ENCODE assay signal across 19 cellular contexts in genomic region chr2:13052547-13052946, GRCh38.
"Had no signal": no experiment of that assay in that cellular context is flagged by ENCODE, and none has a peak within 500 bp of the region (broad histone marks: within the 10 kb centered on the region; RNA-seq: fewer than 3 reads in every experiment).

No MANE protein-coding gene starts in this region.

- H3K4me3 ChIP-seq: hepatocyte, psoas muscle, right lobe of liver, suprapubic skin, thyroid gland, uterus had no signal

- H3K27ac Mint-ChIP-seq: naive thymus-derived CD4-positive, alpha-beta T cell; nephron progenitor cell; stimulated activated effector memory CD8-positive, alpha-beta T cell treated with anti-CD3 and anti-CD28 coated beads, Interleukin-12 subunit alpha, Interleukin-12 subunit beta, amount 100 ng/mL, for 72 hours; type B pancreatic cell had no signal

- H3K36me3 ChIP-seq: right lobe of liver, suprapubic skin, thyroid gland, uterus had no signal

- H3K4me3 Mint-ChIP-seq: naive thymus-derived CD4-positive, alpha-beta T cell; nephron progenitor cell; stimulated activated effector memory CD8-positive, alpha-beta T cell treated with anti-CD3 and anti-CD28 coated beads, Interleukin-12 subunit alpha, Interleukin-12 subunit beta, amount 100 ng/mL, for 72 hours; type B pancreatic cell had no signal

- H3K4me1 Mint-ChIP-seq: naive thymus-derived CD4-positive, alpha-beta T cell; nephron progenitor cell; stimulated activated effector memory CD8-positive, alpha-beta T cell treated with anti-CD3 and anti-CD28 coated beads, Interleukin-12 subunit alpha, Interleukin-12 subunit beta, amount 100 ng/mL, for 72 hours had no signal

- DNase-seq: dermis blood vessel endothelial cell; erythroblast; head of caudate nucleus; naive thymus-derived CD4-positive, alpha-beta T cell; nephron progenitor cell; psoas muscle; retina; right lobe of liver; stimulated activated CD4-positive, alpha-beta T cell treated with anti-CD3 and anti-CD28 coated beads, Interleukin-4, amount 100 ng/mL, for 1 hour; stimulated activated CD8-positive, alpha-beta memory T cell treated with anti-CD3 and anti-CD28 coated beads, Interleukin-4, amount 100 ng/mL, for 48 hours; stimulated activated naive CD8-positive, alpha-beta T cell treated with anti-CD3 and anti-CD28 coated beads, Interleukin-15, Interleukin-2, amounts not matched to agents 100 U/mL and 50 U/mL, for 24 hours; thyroid gland; uterus had no signal

- H3K9me3 Mint-ChIP-seq: stimulated activated effector memory CD8-positive, alpha-beta T cell treated with anti-CD3 and anti-CD28 coated beads, Interleukin-12 subunit alpha, Interleukin-12 subunit beta, amount 100 ng/mL, for 72 hours; type B pancreatic cell had no signal

- H3K36me3 Mint-ChIP-seq: naive thymus-derived CD4-positive, alpha-beta T cell; stimulated activated effector memory CD8-positive, alpha-beta T cell treated with anti-CD3 and anti-CD28 coated beads, Interleukin-12 subunit alpha, Interleukin-12 subunit beta, amount 100 ng/mL, for 72 hours; type B pancreatic cell had no signal

- H3K4me1 ChIP-seq: foreskin keratinocyte, parathyroid adenoma, psoas muscle, right lobe of liver, suprapubic skin, thyroid gland, uterus had no signal

- H3K27me3 ChIP-seq: hepatocyte, right lobe of liver, thyroid gland, uterus had no signal

- H3K27ac ChIP-seq: foreskin keratinocyte, hepatocyte, parathyroid adenoma, psoas muscle, right lobe of liver, suprapubic skin, thyroid gland, uterus had no signal

- H3K9me3 ChIP-seq: psoas muscle, right lobe of liver, suprapubic skin, thyroid gland, uterus had no signal

- ATAC-seq: naive thymus-derived CD4-positive, alpha-beta T cell; psoas muscle; right lobe of liver; stimulated activated effector memory CD8-positive, alpha-beta T cell treated with anti-CD3 and anti-CD28 coated beads, Interleukin-12 subunit alpha, Interleukin-12 subunit beta, amount 100 ng/mL, for 72 hours; stimulated activated naive CD8-positive, alpha-beta T cell treated with anti-CD3 and anti-CD28 coated beads, Interleukin-15, Interleukin-2, amounts not matched to agents 100 U/mL and 50 U/mL, for 24 hours had no signal
